4 cellular contexts compared by ENCODE assay signal in genomic region chr5:3893975-3894374, GRCh38.
"Had no signal": no experiment of that assay in that cellular context is flagged by ENCODE, and none has a peak within 500 bp of the region (broad histone marks: within the 10 kb centered on the region; RNA-seq: fewer than 3 reads in every experiment).

No MANE protein-coding gene starts in this region.

- DNase-seq: H9, HCEC 1CT, IMR-90 had no signal

- H3K27ac Mint-ChIP-seq: GM23338, H9 had no signal

- H3K4me2 ChIP-seq: GM23338 had no signal

- H2AFZ ChIP-seq: GM23338 had no signal

- ATAC-seq: GM23338 had no signal

- H3K4me3 Mint-ChIP-seq: GM23338, H9 had no signal

- H3K4me3 ChIP-seq: GM23338 had no signal
